ENCODE assay signal across 8 cellular contexts in genomic region chr15:90955911-90956310, GRCh38. TPM values are rescaled to one million over a fixed set of nuclear protein-coding genes. Genes with fewer than 3 reads are reported as not detected.
A peak's percentile ranks its signal among the peaks of the same experiment; 100 is the strongest.
DNase-seq lines count a peak whose midpoint lies in the region; ATAC-seq lines count a peak whose summit lies in the region.

No MANE protein-coding gene starts in this region.

- no peak overlapping the region for H3K9ac ChIP-seq in HUES48 (ENCODE audit: low read depth, low read length)

- peak; percentile 87 for DNase-seq in COR-L47 (lab: John Stamatoyannopoulos, UW)
- DNase-seq in T-helper 17 cell: no peak
- DNase-seq in memory B cell (ENCODE audit: low spot score in 2 of 2): no peak
- no peak for DNase-seq in C1 segment of cervical spinal cord (lab: John Stamatoyannopoulos, UW)
- DNase-seq in HPDE6-E6E7 (ENCODE audit: extremely low spot score): no peak
- DNase-seq in T-helper 9 cell: no peak
- no peak for DNase-seq in left lobe of liver (ENCODE audit: low spot score)

- H3K36me3 Mint-ChIP-seq in T-helper 17 cell (ENCODE audit: low read depth) (peaks cover under 1% of the 10 kb centered on the region), memory B cell (peaks cover 7% of the 10 kb centered on the region)

- H3K27ac Mint-ChIP-seq in T-helper 17 cell (no peak overlapping the region), memory B cell (no peak overlapping the region)

- no peak overlapping the region for H3K27ac ChIP-seq in HUES48 (ENCODE audit: low read depth, low read length)

- H3K27me3 ChIP-seq in HUES48 (ENCODE audit: control insufficient read depth, insufficient read depth, low read length): no peaks in the 10 kb centered on the region

- peaks cover 44% of the 10 kb centered on the region for H3K36me3 ChIP-seq in HUES48 (ENCODE audit: control insufficient read depth, insufficient read depth, low read length)

- H3K27me3 Mint-ChIP-seq in T-helper 17 cell (no peaks in the 10 kb centered on the region), memory B cell (no peaks in the 10 kb centered on the region)

- H3K9me3 ChIP-seq in HUES48 (ENCODE audit: control insufficient read depth, insufficient read depth, low read length): no peaks in the 10 kb centered on the region
- H3K9me3 ChIP-seq in T-helper 17 cell (ENCODE audit: control insufficient read depth, low read length, poor library complexity, severe bottlenecking): no peaks in the 10 kb centered on the region

- peaks cover 11% of the 10 kb centered on the region for H3K4me1 Mint-ChIP-seq in T-helper 17 cell
- H3K4me1 Mint-ChIP-seq in memory B cell: peaks cover 2% of the 10 kb centered on the region

- ATAC-seq in T-helper 17 cell: no peak
- no peak for ATAC-seq in memory B cell (ENCODE audit: low read depth)
- ATAC-seq in left lobe of liver: no peak

- H3K4me3 ChIP-seq in HUES48 (ENCODE audit: low read depth, low read length): peak overlapping the region; percentile 77

- no peaks in the 10 kb centered on the region for H3K9me3 Mint-ChIP-seq in memory B cell

- H3K4me1 ChIP-seq in HUES48 (ENCODE audit: control insufficient read depth, insufficient read depth, low read length): peaks cover 15% of the 10 kb centered on the region

- H3K4me3 Mint-ChIP-seq in T-helper 17 cell (peak overlapping the region; percentile 87), memory B cell (peak overlapping the region; percentile 84)

RNA-seq across cellular contexts. Expression of gene RCCD1, which starts 1.2 kb away (rescaled TPM):
- total RNA-seq in T-helper 17 cell (1 to 10 TPM; 3.7 to 5.3 TPM), left lobe of liver (7.7 TPM)

RNA-seq across cellular contexts. Expression of gene UNC45A, which starts 20.8 kb away (rescaled TPM):
- 10 to 100 TPM; 36.9 to 38.3 TPM for total RNA-seq in T-helper 17 cell
- total RNA-seq in left lobe of liver: 32.7 TPM

RNA-seq across cellular contexts. Expression of gene HDDC3, which starts 23.6 kb away (rescaled TPM):
- total RNA-seq in T-helper 17 cell: 10 to 100 TPM; 11.1 to 12.9 TPM
- total RNA-seq in left lobe of liver: 9.0 TPM

RNA-seq across cellular contexts. Expression of gene PRC1, which starts 38.4 kb away (rescaled TPM):
- total RNA-seq in T-helper 17 cell (10 to 100 TPM; 19.9 to 40.6 TPM), left lobe of liver (1.2 TPM)

RNA-seq across cellular contexts. Expression of gene MAN2A2, which starts 52.8 kb away (rescaled TPM):
- total RNA-seq in T-helper 17 cell (100 to 1,000 TPM; 159 to 186 TPM), left lobe of liver (96.9 TPM)
